In the genomic region with DNA sequence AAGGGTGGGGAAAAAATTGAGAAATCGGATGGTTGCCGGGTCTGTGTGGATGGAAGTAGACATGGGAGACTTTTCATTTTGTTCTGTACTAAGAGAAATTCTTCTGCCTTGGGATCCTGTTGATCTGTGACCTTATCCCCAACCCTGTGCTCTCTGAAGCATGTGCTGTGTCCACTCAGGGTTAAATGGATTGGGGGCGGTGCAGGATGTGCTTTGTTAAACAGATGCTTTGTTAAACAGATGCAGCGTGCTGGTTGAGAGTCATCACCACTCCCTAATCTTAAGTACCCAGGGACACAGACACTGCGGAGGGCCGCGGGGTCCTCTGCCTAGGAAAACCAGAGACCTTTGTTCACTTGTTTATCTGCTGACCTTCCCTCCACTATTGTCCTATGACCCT, we compare ENCODE assay signal across 1 cellular context.
TF ChIP-seq lines count a peak whose summit lies in the region.

No MANE protein-coding gene starts in this region.

TF ChIP-seq in HepG2, 621 proteins besides CTCF, POLR2A, EP300 and RAD21 (continued from another document):
- TF ChIP-seq, protein P1, sequence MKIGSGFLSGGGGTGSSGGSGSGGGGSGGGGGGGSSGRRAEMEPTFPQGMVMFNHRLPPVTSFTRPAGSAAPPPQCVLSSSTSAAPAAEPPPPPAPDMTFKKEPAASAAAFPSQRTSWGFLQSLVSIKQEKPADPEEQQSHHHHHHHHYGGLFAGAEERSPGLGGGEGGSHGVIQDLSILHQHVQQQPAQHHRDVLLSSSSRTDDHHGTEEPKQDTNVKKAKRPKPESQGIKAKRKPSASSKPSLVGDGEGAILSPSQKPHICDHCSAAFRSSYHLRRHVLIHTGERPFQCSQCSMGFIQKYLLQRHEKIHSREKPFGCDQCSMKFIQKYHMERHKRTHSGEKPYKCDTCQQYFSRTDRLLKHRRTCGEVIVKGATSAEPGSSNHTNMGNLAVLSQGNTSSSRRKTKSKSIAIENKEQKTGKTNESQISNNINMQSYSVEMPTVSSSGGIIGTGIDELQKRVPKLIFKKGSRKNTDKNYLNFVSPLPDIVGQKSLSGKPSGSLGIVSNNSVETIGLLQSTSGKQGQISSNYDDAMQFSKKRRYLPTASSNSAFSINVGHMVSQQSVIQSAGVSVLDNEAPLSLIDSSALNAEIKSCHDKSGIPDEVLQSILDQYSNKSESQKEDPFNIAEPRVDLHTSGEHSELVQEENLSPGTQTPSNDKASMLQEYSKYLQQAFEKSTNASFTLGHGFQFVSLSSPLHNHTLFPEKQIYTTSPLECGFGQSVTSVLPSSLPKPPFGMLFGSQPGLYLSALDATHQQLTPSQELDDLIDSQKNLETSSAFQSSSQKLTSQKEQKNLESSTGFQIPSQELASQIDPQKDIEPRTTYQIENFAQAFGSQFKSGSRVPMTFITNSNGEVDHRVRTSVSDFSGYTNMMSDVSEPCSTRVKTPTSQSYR (CRISPR knock-in tag; IDR thresholded peaks at IDR 0.05; ENCODE audit: borderline replicate concordance) = peak; percentile 33; the same call in 1 of the 2 replicates
- TF ChIP-seq SOX5 (CRISPR knock-in tag; IDR thresholded peaks at IDR 0.05; ENCODE audit: borderline replicate concordance) = peak; percentile 75; the same call in 1 of the 2 replicates
- TF ChIP-seq ZNF652 (CRISPR knock-in tag; IDR thresholded peaks at IDR 0.05; ENCODE audit: borderline replicate concordance, low read depth) = peak; percentile 91
- peak; percentile 46; the same call in 1 of the 2 replicates for TF ChIP-seq SOX13 (IDR thresholded peaks at IDR 0.05)
- peak in 1 of 2 experiments; percentile 80; a peak in 2 of 4 replicates for TF ChIP-seq SOX13 (CRISPR knock-in tag; conservative IDR thresholded peaks at IDR 0.05 in 1 of 2, IDR thresholded peaks at IDR 0.05 in 1 of 2)
- TF ChIP-seq, protein P2, sequence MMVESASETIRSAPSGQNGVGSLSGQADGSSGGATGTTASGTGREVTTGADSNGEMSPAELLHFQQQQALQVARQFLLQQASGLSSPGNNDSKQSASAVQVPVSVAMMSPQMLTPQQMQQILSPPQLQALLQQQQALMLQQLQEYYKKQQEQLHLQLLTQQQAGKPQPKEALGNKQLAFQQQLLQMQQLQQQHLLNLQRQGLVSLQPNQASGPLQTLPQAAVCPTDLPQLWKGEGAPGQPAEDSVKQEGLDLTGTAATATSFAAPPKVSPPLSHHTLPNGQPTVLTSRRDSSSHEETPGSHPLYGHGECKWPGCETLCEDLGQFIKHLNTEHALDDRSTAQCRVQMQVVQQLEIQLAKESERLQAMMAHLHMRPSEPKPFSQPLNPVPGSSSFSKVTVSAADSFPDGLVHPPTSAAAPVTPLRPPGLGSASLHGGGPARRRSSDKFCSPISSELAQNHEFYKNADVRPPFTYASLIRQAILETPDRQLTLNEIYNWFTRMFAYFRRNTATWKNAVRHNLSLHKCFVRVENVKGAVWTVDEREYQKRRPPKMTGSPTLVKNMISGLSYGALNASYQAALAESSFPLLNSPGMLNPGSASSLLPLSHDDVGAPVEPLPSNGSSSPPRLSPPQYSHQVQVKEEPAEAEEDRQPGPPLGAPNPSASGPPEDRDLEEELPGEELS (CRISPR knock-in tag; IDR thresholded peaks at IDR 0.05) = 0 out of 2 replicates have a peak, but pooled peaks have one; percentile 19
